ENCODE assay signal across 8 cellular contexts in genomic region chr6:97186416-97186999, GRCh38.
DNase-seq lines count a peak whose midpoint lies in the region; ATAC-seq, FAIRE-seq and TF ChIP-seq lines count a peak whose summit lies in the region.

No MANE protein-coding gene starts in this region.

- no peaks in the 10 kb centered on the region for H3K4me1 Mint-ChIP-seq in activated T-helper 1 cell treated with anti-CD3 and anti-CD28 coated beads, Interleukin-12 subunit alpha, Interleukin-12 subunit beta, Interleukin-2, Interleukin-4 antibody, amounts not matched to agents 30 ng/mL and 10 ng/mL and 1 ng/mL, durations not matched to agents 14 hours and 24 hours and 36 hours (ENCODE audit: low read depth)

- intact Hi-C loops in activated T-helper 1 cell treated with anti-CD3 and anti-CD28 coated beads, Interleukin-12 subunit alpha, Interleukin-12 subunit beta, Interleukin-2, Interleukin-4 antibody, amounts not matched to agents 30 ng/mL and 10 ng/mL and 1 ng/mL, durations not matched to agents 14 hours and 24 hours and 36 hours (cut with micrococcal nuclease), result loop anchor here (1.0 to 5.0 kb wide), 2 partner anchors 96 to 208 kb away; partner anchors contain the start of gene MMS22L
- intact Hi-C loops in uterus (cut with DNase I; ENCODE audit: low total_unique reads), result no loop called here

- no peaks in the 10 kb centered on the region for H3K9me3 Mint-ChIP-seq in activated T-helper 1 cell treated with anti-CD3 and anti-CD28 coated beads, Interleukin-12 subunit alpha, Interleukin-12 subunit beta, Interleukin-2, Interleukin-4 antibody, amounts not matched to agents 30 ng/mL and 10 ng/mL and 1 ng/mL, durations not matched to agents 14 hours and 24 hours and 36 hours

- no peak overlapping the region for H3K4me3 ChIP-seq in foreskin fibroblast (ENCODE audit: low read depth in 1 of 2, low read length in 2 of 2)
- H3K4me3 ChIP-seq in trophoblast cell (ENCODE audit: low read depth, low read length), result no peak overlapping the region
- H3K4me3 ChIP-seq in uterus, result no peak overlapping the region

- H2AFZ ChIP-seq in trophoblast cell (ENCODE audit: insufficient read depth, low read length, poor library complexity), result no peak overlapping the region

- H3K27me3 Mint-ChIP-seq in activated T-helper 1 cell treated with anti-CD3 and anti-CD28 coated beads, Interleukin-12 subunit alpha, Interleukin-12 subunit beta, Interleukin-2, Interleukin-4 antibody, amounts not matched to agents 30 ng/mL and 10 ng/mL and 1 ng/mL, durations not matched to agents 14 hours and 24 hours and 36 hours (ENCODE audit: insufficient read depth), result no peaks in the 10 kb centered on the region

- no peak overlapping the region for H3K4me3 Mint-ChIP-seq in activated T-helper 1 cell treated with anti-CD3 and anti-CD28 coated beads, Interleukin-12 subunit alpha, Interleukin-12 subunit beta, Interleukin-2, Interleukin-4 antibody, amounts not matched to agents 30 ng/mL and 10 ng/mL and 1 ng/mL, durations not matched to agents 14 hours and 24 hours and 36 hours

- H3K36me3 Mint-ChIP-seq in activated T-helper 1 cell treated with anti-CD3 and anti-CD28 coated beads, Interleukin-12 subunit alpha, Interleukin-12 subunit beta, Interleukin-2, Interleukin-4 antibody, amounts not matched to agents 30 ng/mL and 10 ng/mL and 1 ng/mL, durations not matched to agents 14 hours and 24 hours and 36 hours (ENCODE audit: low read depth), result no peaks in the 10 kb centered on the region

- H3K14ac ChIP-seq in trophoblast cell (ENCODE audit: low read length), result no peak overlapping the region

- ATAC-seq in GM21528 (IDR thresholded peaks at IDR 0.05; ENCODE audit: low FRiP score, unreplicated experiment), result peak; percentile 87

- no peak overlapping the region for H2AK5ac ChIP-seq in trophoblast cell (ENCODE audit: low read length)

- H3K4me1 ChIP-seq in trophoblast cell (ENCODE audit: control insufficient read depth in 1 of 2, insufficient read depth in 2 of 2, low read length in 2 of 2) (no peaks in the 10 kb centered on the region), uterus (peaks cover 0 to 3% of the 10 kb centered on the region in 2 donors)

- no peaks in the 10 kb centered on the region for H3K27me3 ChIP-seq in trophoblast cell (ENCODE audit: insufficient read depth, low read length)
- H3K27me3 ChIP-seq in uterus, result no peaks in the 10 kb centered on the region

- no peaks in the 10 kb centered on the region for H3K79me1 ChIP-seq in trophoblast cell (ENCODE audit: low read length)

- no peak overlapping the region for H4K12ac ChIP-seq in trophoblast cell (ENCODE audit: low read depth, low read length)

- WGBS in trophoblast cell (ENCODE audit: extremely low coverage, insufficient coverage, insufficient read length), result no CpG with 5 or more reads among the region's 3 CpGs

- no peak overlapping the region for H2BK5ac ChIP-seq in trophoblast cell (ENCODE audit: low read depth, low read length, poor library complexity)

- no peaks in the 10 kb centered on the region for H3K79me2 ChIP-seq in trophoblast cell (ENCODE audit: control insufficient read depth, insufficient read depth, low read length, poor library complexity)

- no peak overlapping the region for H3K18ac ChIP-seq in trophoblast cell (ENCODE audit: low read length)

- no peak overlapping the region for H4K91ac ChIP-seq in trophoblast cell (ENCODE audit: low read depth, low read length)

- FAIRE-seq in HTR-8/SVneo (lab: Jason Lieb, UNC), result peak; percentile 72

- H3K9me3 ChIP-seq in trophoblast cell (ENCODE audit: insufficient read depth, low read depth, low read length) (no peaks in the 10 kb centered on the region), uterus (no peaks in the 10 kb centered on the region)

- H3K36me3 ChIP-seq in trophoblast cell (ENCODE audit: control insufficient read depth in 1 of 2, insufficient read depth in 2 of 2, low read length in 2 of 2) (no peaks in the 10 kb centered on the region), uterus (peaks cover 0 to 2% of the 10 kb centered on the region in 2 donors)

- TF ChIP-seq CTCF in foreskin fibroblast (IDR thresholded peaks at IDR 0.05; ENCODE audit: low read depth, low read length), result peak; percentile 92
- TF ChIP-seq CTCF in uterus (IDR thresholded peaks at IDR 0.05), result peak; percentile 42 to 68 (median 56)

- DNase-seq in ELR (ENCODE audit: low read depth) (peak; percentile 75), HTR-8/SVneo (ENCODE audit: insufficient read length, low spot score) (peak; percentile 13), RPMI7951 (ENCODE audit: low read depth) (peak; percentile 58), foreskin fibroblast (peak; percentile 47 to 77), trophoblast cell (peak; percentile 51 to 85), uterus (peak; percentile 19 to 20)
- DNase-seq in activated T-helper 1 cell treated with anti-CD3 and anti-CD28 coated beads, Interleukin-12 subunit alpha, Interleukin-12 subunit beta, Interleukin-2, Interleukin-4 antibody, amounts not matched to agents 30 ng/mL and 10 ng/mL and 1 ng/mL, durations not matched to agents 14 hours and 24 hours and 36 hours (ENCODE audit: low spot score), result peak; percentile 29

- H3K4ac ChIP-seq in trophoblast cell (ENCODE audit: low read depth, low read length), result no peak overlapping the region

- H4K8ac ChIP-seq in trophoblast cell (ENCODE audit: low read depth, low read length), result no peak overlapping the region

- no peak overlapping the region for H3K9ac ChIP-seq in trophoblast cell (ENCODE audit: low read length)

- H3K4me2 ChIP-seq in trophoblast cell (ENCODE audit: low read length), result no peak overlapping the region

- TF ChIP-seq POLR2A in uterus (IDR thresholded peaks at IDR 0.05), result no peak

- H3K27ac ChIP-seq in trophoblast cell (ENCODE audit: low read depth, low read length) (no peak overlapping the region), uterus (no peak overlapping the region)

- H3K27ac Mint-ChIP-seq in activated T-helper 1 cell treated with anti-CD3 and anti-CD28 coated beads, Interleukin-12 subunit alpha, Interleukin-12 subunit beta, Interleukin-2, Interleukin-4 antibody, amounts not matched to agents 30 ng/mL and 10 ng/mL and 1 ng/mL, durations not matched to agents 14 hours and 24 hours and 36 hours, result no peak overlapping the region

- no peak overlapping the region for H2BK12ac ChIP-seq in trophoblast cell (ENCODE audit: low read length)

- no peak overlapping the region for H3K23ac ChIP-seq in trophoblast cell (ENCODE audit: low read length)

- H2BK120ac ChIP-seq in trophoblast cell (ENCODE audit: insufficient read depth, low read length, poor library complexity), result no peak overlapping the region

Comparison
In these comparisons a context has a peak if more than half of its experiments do, and no peak if none do; other contexts are left out.
1. DNase-seq: peak in every context shown above with its lines; median percentile 75 in ELR; 68 in trophoblast cell; 62 in foreskin fibroblast; 58 in RPMI7951; 29 in activated T-helper 1 cell treated with anti-CD3 and anti-CD28 coated beads, Interleukin-12 subunit alpha, Interleukin-12 subunit beta, Interleukin-2, Interleukin-4 antibody, amounts not matched to agents 30 ng/mL and 10 ng/mL and 1 ng/mL, durations not matched to agents 14 hours and 24 hours and 36 hours; 20 in uterus; 13 in HTR-8/SVneo.